ENCODE assay signal across 27 cellular contexts in genomic region chr4:24910504-24910903, GRCh38. TPM values are rescaled to one million over a fixed set of nuclear protein-coding genes. Genes with fewer than 3 reads are reported as not detected.
DNase-seq lines count a peak whose midpoint lies in the region; TF ChIP-seq lines count a peak whose summit lies in the region.
"Had no signal": no experiment of that assay in that cellular context is flagged by ENCODE, and none has a peak within 500 bp of the region (broad histone marks: within the 10 kb centered on the region; RNA-seq: fewer than 3 reads in every experiment).

No MANE protein-coding gene starts in this region.

- H3K9me3 Mint-ChIP-seq in endothelial cell (ENCODE audit: unreplicated experiment) (peaks cover 5% of the 10 kb centered on the region), type B pancreatic cell (peaks cover 9% of the 10 kb centered on the region)

- peak; percentile 73 for DNase-seq in EL
- peak; percentile 35 for DNase-seq in RKO (ENCODE audit: low spot score)
- no peak for DNase-seq in endothelial cell (ENCODE audit: low spot score)
- DNase-seq in non-pigmented ciliary epithelial cell (ENCODE audit: low read depth): peak; percentile 77
- no peak for DNase-seq in 8988T
- no peak for DNase-seq in type B pancreatic cell (ENCODE audit: extremely low spot score, unreplicated experiment)
- no peak for DNase-seq in stimulated activated naive CD4-positive, alpha-beta T cell treated with Interleukin-2 at 50 U/mL for 16 hours (lab: John Stamatoyannopoulos, UW)
- DNase-seq in cerebellar cortex (ENCODE audit: low spot score): no peak
- DNase-seq: activated CD4-positive, alpha-beta T cell treated with anti-CD3 and anti-CD28 coated beads for 48 hours; activated naive CD4-positive, alpha-beta T cell treated with anti-CD3 and anti-CD28 coated beads for 36 hours; activated T-cell treated with anti-CD3 and anti-CD28 coated beads, Interleukin-2, amount 50 U/mL, for 72 hours; amygdala; CD4-positive, alpha-beta memory T cell; dermis blood vessel endothelial cell; DMS 273 treated with DMSO at 0.1 percent for 48 hours; GDM1; immature natural killer cell; Kasumi-1; left lung; naive B cell; NCI-H1048; NCI-H1694 treated with DMSO at 0.1 percent for 48 hours; NCI-H526; nucleus accumbens; RPMI8226; small intestine; T-helper 2 cell had no signal

- peaks cover 18% of the 10 kb centered on the region for H3K27me3 Mint-ChIP-seq in endothelial cell (ENCODE audit: unreplicated experiment)
- no peaks in the 10 kb centered on the region for H3K27me3 Mint-ChIP-seq in type B pancreatic cell

- peaks cover 17% of the 10 kb centered on the region for H3K36me3 Mint-ChIP-seq in endothelial cell (ENCODE audit: low read depth, unreplicated experiment)
- peaks cover 23% of the 10 kb centered on the region for H3K36me3 Mint-ChIP-seq in type B pancreatic cell
- H3K36me3 Mint-ChIP-seq: immature natural killer cell had no signal

- H3K27ac Mint-ChIP-seq in endothelial cell (ENCODE audit: unreplicated experiment): no peak overlapping the region
- no peak overlapping the region for H3K27ac Mint-ChIP-seq in type B pancreatic cell
- H3K27ac Mint-ChIP-seq: activated naive CD4-positive, alpha-beta T cell treated with anti-CD3 and anti-CD28 coated beads for 36 hours; activated T-cell treated with anti-CD3 and anti-CD28 coated beads, Interleukin-2, amount 50 U/mL, for 72 hours; CD4-positive, alpha-beta memory T cell; naive B cell had no signal

- H3K4me3 Mint-ChIP-seq in endothelial cell (ENCODE audit: unreplicated experiment): peak overlapping the region; percentile 6
- H3K4me3 Mint-ChIP-seq in type B pancreatic cell: no peak overlapping the region
- H3K4me3 Mint-ChIP-seq: activated naive CD4-positive, alpha-beta T cell treated with anti-CD3 and anti-CD28 coated beads for 36 hours; activated T-cell treated with anti-CD3 and anti-CD28 coated beads, Interleukin-2, amount 50 U/mL, for 72 hours; immature natural killer cell had no signal

- H3K4me1 Mint-ChIP-seq in endothelial cell (ENCODE audit: unreplicated experiment): peaks cover 7% of the 10 kb centered on the region
- peaks cover 5% of the 10 kb centered on the region for H3K4me1 Mint-ChIP-seq in type B pancreatic cell (ENCODE audit: unreplicated experiment)

- TF ChIP-seq CTCF in endothelial cell (IDR thresholded peaks at IDR 0.05; ENCODE audit: unreplicated experiment) (no peak), type B pancreatic cell (conservative IDR thresholded peaks at IDR 0.05) (no peak)

RNA-seq across cellular contexts. Expression of gene CCDC149, which starts 2.3 kb away (rescaled TPM):
- 4.0 TPM for total RNA-seq in endothelial cell (ENCODE audit: unreplicated experiment)
- 8.8 and 9.1 TPM in 2 replicates for total RNA-seq in type B pancreatic cell (ENCODE audit: low replicate concordance)
- total RNA-seq: activated naive CD4-positive, alpha-beta T cell treated with anti-CD3 and anti-CD28 coated beads for 36 hours had no signal

Comparison
In these comparisons a context has a peak if more than half of its experiments do, and no peak if none do; other contexts are left out.
1. DNase-seq: peak in EL (single experiment), RKO (single experiment) and non-pigmented ciliary epithelial cell (single experiment); none in endothelial cell (single experiment), 8988T (single experiment), type B pancreatic cell (single experiment), stimulated activated naive CD4-positive, alpha-beta T cell treated with Interleukin-2 at 50 U/mL for 16 hours (single experiment) and cerebellar cortex (single experiment).